In the genomic region with DNA sequence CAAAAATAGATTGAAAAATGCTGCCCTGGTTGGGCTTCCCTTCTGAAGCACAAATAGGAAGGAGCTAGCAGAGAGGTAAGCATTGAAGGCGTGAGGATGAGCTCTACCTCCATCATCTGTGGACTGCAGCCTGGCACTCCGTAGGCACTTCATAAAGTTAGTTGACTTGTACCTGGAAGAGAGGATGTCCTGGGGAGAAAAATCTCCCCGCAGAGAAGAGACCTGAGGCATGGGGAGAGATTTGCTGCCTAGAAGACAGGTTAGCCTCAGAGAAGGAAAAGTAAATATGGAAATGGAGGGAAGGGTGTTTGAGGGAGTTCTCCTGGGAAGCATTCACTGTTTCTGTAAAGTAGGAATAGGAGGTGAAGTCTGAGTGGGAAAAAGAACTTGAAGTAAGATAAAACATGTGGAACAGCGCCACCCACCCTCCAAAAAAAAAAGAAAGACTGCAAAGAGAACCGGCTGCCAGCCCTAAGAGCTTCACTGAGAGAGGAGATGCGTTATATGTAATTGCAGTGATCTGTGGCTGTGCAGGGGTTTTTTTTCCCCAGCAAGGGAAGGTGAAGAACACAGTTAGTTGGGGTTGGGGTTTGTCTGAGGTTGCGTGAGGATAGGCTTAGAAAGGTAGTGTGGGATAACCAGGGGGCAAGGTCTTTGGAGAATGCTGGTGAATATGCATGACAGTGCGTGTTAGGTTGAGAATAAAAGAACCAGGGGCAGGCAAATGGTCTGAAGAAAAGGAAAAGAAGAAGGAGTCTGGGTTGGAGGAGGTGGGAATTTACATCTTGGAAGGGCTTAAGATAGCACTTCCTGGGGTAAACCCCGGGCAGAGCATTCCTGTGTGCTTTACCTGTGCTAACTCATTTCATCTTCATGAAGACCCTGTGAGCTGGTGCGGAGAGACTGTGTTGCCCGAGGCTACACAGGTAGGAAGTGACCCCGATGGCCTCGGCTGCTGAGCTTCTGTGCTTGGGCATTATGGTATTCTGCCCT, we compare ENCODE assay signal across 8 cellular contexts. TPM values are rescaled to one million over a fixed set of nuclear protein-coding genes. Genes with fewer than 3 reads are reported as not detected.
A peak's percentile ranks its signal among the peaks of the same experiment; 100 is the strongest.
DNase-seq lines count a peak whose midpoint lies in the region; ATAC-seq and TF ChIP-seq lines count a peak whose summit lies in the region.

No MANE protein-coding gene starts in this region.

- no peaks in the 10 kb centered on the region for H3K9me3 ChIP-seq in uterus

- H3K27ac ChIP-seq in uterus: peak overlapping the region; percentile 23 to 26

- DNase-seq in Right ventricle myocardium superior (no peak), Right ventricle myocardium inferior (ENCODE audit: missing footprints) (no peak), iPS-NIHi11 (ENCODE audit: low spot score) (peak; percentile 50), uterus (peak in 1 of 2 donors; percentile 42), NCI-H446 treated with DMSO at 0.1 percent for 48 hours (lab: John Stamatoyannopoulos, UW) (no peak)
- peak; percentile 44 for DNase-seq in activated CD8-positive, alpha-beta memory T cell treated with anti-CD3 and anti-CD28 coated beads, Interleukin-2, amount 50 U/mL, for 48 hours

- peaks cover 0 to 8% of the 10 kb centered on the region in 2 donors for H3K4me1 ChIP-seq in uterus

- intact Hi-C loops in Right ventricle myocardium superior (cut with DNase I) (no loop called here), Right ventricle myocardium inferior (cut with DNase I) (loop anchor here (5.0 kb wide), 1 partner anchor 84 kb away; no protein-coding TSS in a partner anchor), uterus (cut with DNase I; ENCODE audit: low total_unique reads) (loop anchor here (10.0 kb wide), 1 partner anchor 149 kb away; no protein-coding TSS in a partner anchor)

- H3K4me3 ChIP-seq in uterus: no peak overlapping the region

- ATAC-seq in Right ventricle myocardium superior (ENCODE audit: poor library complexity) (peak; percentile 33), Right ventricle myocardium inferior (no peak), GM21381 (IDR thresholded peaks at IDR 0.05; ENCODE audit: unreplicated experiment) (no peak), GM21619 (IDR thresholded peaks at IDR 0.05; ENCODE audit: unreplicated experiment) (no peak)

- no peaks in the 10 kb centered on the region for H3K27me3 ChIP-seq in uterus

- TF ChIP-seq POLR2A in uterus (IDR thresholded peaks at IDR 0.05): no peak

- H3K36me3 ChIP-seq in uterus: no peaks in the 10 kb centered on the region

- TF ChIP-seq CTCF in uterus (IDR thresholded peaks at IDR 0.05): peak in 3 of 4 experiments; percentile 10 to 33 (median 19)

RNA-seq across cellular contexts. Expression of gene TNRC6B, which starts 16.0 kb away (rescaled TPM):
- total RNA-seq in Right ventricle myocardium superior: 37.5 TPM
- total RNA-seq in Right ventricle myocardium inferior: 43.3 TPM
- 10 to 100 TPM; 10.5 to 76.0 (median 37.2) TPM for total RNA-seq in uterus

Comparison
In these comparisons a context has a peak if more than half of its experiments do, and no peak if none do; other contexts are left out.
1. DNase-seq: peak in activated CD8-positive, alpha-beta memory T cell treated with anti-CD3 and anti-CD28 coated beads, Interleukin-2, amount 50 U/mL, for 48 hours (single experiment) and iPS-NIHi11 (single experiment); none in Right ventricle myocardium superior (single experiment), Right ventricle myocardium inferior (single experiment) and NCI-H446 treated with DMSO at 0.1 percent for 48 hours (single experiment).